In the genomic region with DNA sequence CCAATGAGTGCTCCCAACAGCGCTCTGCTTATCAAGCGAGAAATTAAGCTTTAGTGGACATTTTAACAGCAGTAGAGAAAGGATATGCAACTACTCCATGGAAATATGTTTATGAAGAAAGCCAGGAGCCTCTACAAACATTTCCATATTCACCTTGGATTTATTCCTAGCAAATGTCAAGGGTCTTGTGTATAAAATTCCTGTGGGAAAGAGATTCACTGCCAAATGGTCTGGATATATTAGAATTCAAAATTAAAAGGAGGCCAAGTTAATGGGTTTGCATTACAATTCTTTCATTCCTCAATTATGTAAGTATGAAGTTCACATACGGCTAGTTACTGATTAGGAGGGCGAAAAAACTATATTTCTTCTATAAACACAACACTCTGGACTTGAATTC, we compare ENCODE assay signal across 15 cellular contexts.
DNase-seq lines count a peak whose midpoint lies in the region; ATAC-seq, FAIRE-seq and TF ChIP-seq lines count a peak whose summit lies in the region.
"Had no signal": no experiment of that assay in that cellular context is flagged by ENCODE, and none has a peak within 500 bp of the region (broad histone marks: within the 10 kb centered on the region; RNA-seq: fewer than 3 reads in every experiment).

No MANE protein-coding gene starts in this region.

- H3K27me3 ChIP-seq in adipocyte (replicated peaks; ENCODE audit: control insufficient read depth, insufficient read depth, low read length): no peaks in the 10 kb centered on the region
- no peaks in the 10 kb centered on the region for H3K27me3 ChIP-seq in keratinocyte (ENCODE audit: control insufficient read depth, extremely low read depth, insufficient read depth, low read length)
- no peaks in the 10 kb centered on the region for H3K27me3 ChIP-seq in foreskin keratinocyte
- H3K27me3 ChIP-seq in CD8-positive, alpha-beta T cell (ENCODE audit: insufficient read depth, low read length): no peaks in the 10 kb centered on the region
- H3K27me3 ChIP-seq in tibial artery: no peaks in the 10 kb centered on the region
- H3K27me3 ChIP-seq: BE2C had no signal

- no peak overlapping the region for H3K4me3 Mint-ChIP-seq in CD8-positive, alpha-beta T cell
- no peak overlapping the region for H3K4me3 Mint-ChIP-seq in activated CD4-positive, alpha-beta memory T cell treated with anti-CD3 and anti-CD28 coated beads for 36 hours
- H3K4me3 Mint-ChIP-seq: CD14-positive monocyte; CD8-positive, alpha-beta memory T cell; HFFc6 had no signal

- H3K4me1 ChIP-seq in adipocyte (ENCODE audit: control insufficient read depth, insufficient read depth, low read length) (no peaks in the 10 kb centered on the region), keratinocyte (ENCODE audit: control insufficient read depth, extremely low read depth, insufficient read depth, low read length) (no peaks in the 10 kb centered on the region), foreskin keratinocyte (no peaks in the 10 kb centered on the region), tibial artery (no peaks in the 10 kb centered on the region)
- no peaks in the 10 kb centered on the region for H3K4me1 ChIP-seq in CD8-positive, alpha-beta T cell (ENCODE audit: insufficient read depth, low read length)
- H3K4me1 ChIP-seq: A549, BE2C had no signal

- H3K36me3 ChIP-seq in adipocyte (ENCODE audit: control insufficient read depth, insufficient read depth, low read length, severe bottlenecking) (no peaks in the 10 kb centered on the region), keratinocyte (ENCODE audit: control insufficient read depth in 2 of 2, extremely low read depth in 1 of 2, insufficient read depth in 2 of 2, low read length in 2 of 2) (no peaks in the 10 kb centered on the region), tibial artery (peaks cover 0 to 14% (median 0%) of the 10 kb centered on the region in 3 donors)
- no peaks in the 10 kb centered on the region for H3K36me3 ChIP-seq in CD8-positive, alpha-beta T cell (ENCODE audit: insufficient read depth, low read length)
- H3K36me3 ChIP-seq: BE2C, HAP-1 had no signal

- dilution Hi-C loops in keratinocyte (cut with MboI; ENCODE audit: extremely low pct_ligation_motif_present, low sequenced_read_pairs): no loop called here

- H4K20me1 ChIP-seq in keratinocyte (ENCODE audit: control insufficient read depth, extremely low read depth, insufficient read depth, low read length): no peaks in the 10 kb centered on the region

- CTCF ChIA-PET in CD8-positive, alpha-beta T cell (lab: Charles Lee): no interaction called here
- CTCF ChIA-PET in activated CD4-positive, alpha-beta memory T cell treated with anti-CD3 and anti-CD28 coated beads for 36 hours (lab: Charles Lee): no interaction called here

- intact Hi-C loops in CD8-positive, alpha-beta T cell (cut with DNase I, micrococcal nuclease): no loop called here
- intact Hi-C loops in activated CD4-positive, alpha-beta memory T cell treated with anti-CD3 and anti-CD28 coated beads for 36 hours (cut with micrococcal nuclease): no loop called here
- intact Hi-C loops in tibial artery (cut with DNase I; ENCODE audit: low total_unique reads): no loop called here

- no peak for ATAC-seq in foreskin keratinocyte
- ATAC-seq in CD8-positive, alpha-beta T cell: no peak
- ATAC-seq: A549, GM12878 had no signal

- DNase-seq in adipocyte (ENCODE audit: low read depth) (peak; percentile 8), fibroblast of gingiva (ENCODE audit: low read depth) (peak; percentile 1), keratinocyte (ENCODE audit: low read depth, low spot score) (no peak), foreskin keratinocyte (no peak), tibial artery (no peak)
- no peak for DNase-seq in CD8-positive, alpha-beta T cell
- DNase-seq in activated CD4-positive, alpha-beta memory T cell treated with anti-CD3 and anti-CD28 coated beads for 36 hours: no peak
- DNase-seq: BE2C; CD8-positive, alpha-beta memory T cell; HFFc6 had no signal

- no peaks in the 10 kb centered on the region for H3K27me3 Mint-ChIP-seq in CD8-positive, alpha-beta T cell (ENCODE audit: low read depth)
- H3K27me3 Mint-ChIP-seq in activated CD4-positive, alpha-beta memory T cell treated with anti-CD3 and anti-CD28 coated beads for 36 hours: no peaks in the 10 kb centered on the region
- H3K27me3 Mint-ChIP-seq: CD8-positive, alpha-beta memory T cell had no signal

- no peak overlapping the region for H3K4me2 ChIP-seq in keratinocyte (ENCODE audit: control insufficient read depth, extremely low read depth, insufficient read depth, low read depth, low read length)
- H3K4me2 ChIP-seq: A549 had no signal

- TF ChIP-seq CTCF in keratinocyte (optimal IDR thresholded peaks at IDR 0.05 in 1 of 3, IDR thresholded peaks at IDR 0.05 in 1 of 3, conservative IDR thresholded peaks at IDR 0.05 in 1 of 3; ENCODE audit: extremely low read depth in 1 of 3, insufficient read depth in 2 of 3, low read length in 3 of 3) (no peak), foreskin keratinocyte (conservative IDR thresholded peaks at IDR 0.05) (no peak), tibial artery (IDR thresholded peaks at IDR 0.05) (no peak)
- TF ChIP-seq CTCF in CD8-positive, alpha-beta T cell (IDR thresholded peaks at IDR 0.05): no peak

- H3K9me3 Mint-ChIP-seq in CD8-positive, alpha-beta T cell: no peaks in the 10 kb centered on the region
- no peaks in the 10 kb centered on the region for H3K9me3 Mint-ChIP-seq in activated CD4-positive, alpha-beta memory T cell treated with anti-CD3 and anti-CD28 coated beads for 36 hours
- H3K9me3 Mint-ChIP-seq: CD8-positive, alpha-beta memory T cell; HFFc6 had no signal

- H3K79me2 ChIP-seq in keratinocyte (ENCODE audit: control insufficient read depth, insufficient read depth, low read length): no peaks in the 10 kb centered on the region

- FAIRE-seq in keratinocyte (lab: Jason Lieb, UNC): peak; percentile 23
- FAIRE-seq: A549, GM12878, H1 had no signal

- H3K4me3 ChIP-seq in adipocyte (ENCODE audit: low read length) (no peak overlapping the region), keratinocyte (ENCODE audit: control insufficient read depth in 2 of 3, extremely low read depth in 1 of 3, insufficient read depth in 2 of 3, low read depth in 1 of 3, low read length in 3 of 3) (no peak overlapping the region), tibial artery (no peak overlapping the region)
- no peak overlapping the region for H3K4me3 ChIP-seq in CD8-positive, alpha-beta T cell (ENCODE audit: low read depth, low read length)
- H3K4me3 ChIP-seq: A549, GM12878, HAP-1 had no signal

- POLR2A ChIA-PET in CD8-positive, alpha-beta T cell (lab: Charles Lee): no interaction called here
- POLR2A ChIA-PET in activated CD4-positive, alpha-beta memory T cell treated with anti-CD3 and anti-CD28 coated beads for 36 hours (lab: Charles Lee): no interaction called here

- no peaks in the 10 kb centered on the region for H3K9me1 ChIP-seq in keratinocyte (ENCODE audit: control insufficient read depth, extremely low read depth, insufficient read depth, low read length)

- H3K27ac Mint-ChIP-seq in CD8-positive, alpha-beta T cell: no peak overlapping the region
- no peak overlapping the region for H3K27ac Mint-ChIP-seq in activated CD4-positive, alpha-beta memory T cell treated with anti-CD3 and anti-CD28 coated beads for 36 hours
- H3K27ac Mint-ChIP-seq: CD14-positive monocyte; CD8-positive, alpha-beta memory T cell; HFFc6 had no signal

- no peak overlapping the region for H3K9ac ChIP-seq in adipocyte (ENCODE audit: low read length)
- no peak overlapping the region for H3K9ac ChIP-seq in keratinocyte (ENCODE audit: control insufficient read depth, extremely low read depth, insufficient read depth, low read length)

- no peaks in the 10 kb centered on the region for H3K9me3 ChIP-seq in adipocyte (ENCODE audit: control insufficient read depth, low read length)
- no peaks in the 10 kb centered on the region for H3K9me3 ChIP-seq in keratinocyte (ENCODE audit: control insufficient read depth, low read depth, low read length)
- no peaks in the 10 kb centered on the region for H3K9me3 ChIP-seq in CD8-positive, alpha-beta T cell (ENCODE audit: low read length)
- no peaks in the 10 kb centered on the region for H3K9me3 ChIP-seq in tibial artery
- H3K9me3 ChIP-seq: A549, BE2C, HAP-1 had no signal

- peaks cover 18% of the 10 kb centered on the region for H3K36me3 Mint-ChIP-seq in CD8-positive, alpha-beta T cell
- peaks cover 1% of the 10 kb centered on the region for H3K36me3 Mint-ChIP-seq in activated CD4-positive, alpha-beta memory T cell treated with anti-CD3 and anti-CD28 coated beads for 36 hours

- H3K27ac ChIP-seq in keratinocyte (ENCODE audit: control insufficient read depth, insufficient read depth, low read length) (no peak overlapping the region), foreskin keratinocyte (no peak overlapping the region), tibial artery (no peak overlapping the region)
- no peak overlapping the region for H3K27ac ChIP-seq in CD8-positive, alpha-beta T cell (ENCODE audit: low read depth, low read length)
- H3K27ac ChIP-seq: A549 had no signal

- no peaks in the 10 kb centered on the region for H3K4me1 Mint-ChIP-seq in CD8-positive, alpha-beta T cell (ENCODE audit: low read depth)
- no peaks in the 10 kb centered on the region for H3K4me1 Mint-ChIP-seq in activated CD4-positive, alpha-beta memory T cell treated with anti-CD3 and anti-CD28 coated beads for 36 hours (ENCODE audit: low read depth)
- H3K4me1 Mint-ChIP-seq: CD8-positive, alpha-beta memory T cell had no signal

- no peak overlapping the region for H2AFZ ChIP-seq in keratinocyte (ENCODE audit: control insufficient read depth, low read length)

Comparison
In these comparisons a context has a peak if more than half of its experiments do, and no peak if none do; other contexts are left out.
1. DNase-seq: peak in adipocyte (single experiment) and fibroblast of gingiva (single experiment); none in keratinocyte (single experiment), foreskin keratinocyte (0 of 2), CD8-positive, alpha-beta T cell (0 of 7), activated CD4-positive, alpha-beta memory T cell treated with anti-CD3 and anti-CD28 coated beads for 36 hours (single experiment) and tibial artery (0 of 2).